ENCODE assay signal across 8 cellular contexts in the genomic region with DNA sequence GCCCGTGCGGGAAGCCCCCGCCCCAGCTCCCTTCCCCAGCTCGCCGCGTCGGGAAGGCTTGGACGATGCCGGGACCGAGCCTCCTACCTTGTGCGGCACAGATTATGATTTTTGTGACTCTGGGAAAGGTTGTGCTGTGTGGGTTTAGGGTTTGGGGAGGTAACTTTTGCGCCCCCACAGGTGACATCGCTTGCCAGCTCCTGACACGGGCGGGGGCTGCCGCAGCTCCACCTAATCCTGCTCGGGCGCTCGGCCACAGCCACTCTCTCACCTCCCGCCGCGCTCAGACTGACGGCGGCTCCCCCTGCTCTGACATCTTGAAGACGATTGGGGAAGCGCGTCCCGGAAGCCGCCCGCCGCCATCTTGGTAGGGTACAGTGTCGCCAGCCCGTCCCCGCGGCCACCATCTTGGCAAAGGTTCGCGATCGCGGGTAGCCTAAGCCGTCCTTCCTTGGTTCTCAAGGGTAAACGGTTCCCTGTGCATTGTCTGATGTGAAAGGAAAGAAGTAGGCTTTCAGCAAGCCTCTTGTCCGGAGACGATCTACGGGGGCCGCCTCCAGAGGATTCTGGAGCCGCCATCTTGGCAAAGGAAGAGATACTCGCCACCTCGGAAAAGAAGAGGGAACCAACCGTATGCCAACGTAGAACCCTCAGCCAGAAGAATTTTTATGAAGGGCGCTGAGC. TPM values are rescaled to one million over a fixed set of nuclear protein-coding genes. Genes with fewer than 3 reads are reported as not detected.
DNase-seq lines count a peak whose midpoint lies in the region; ATAC-seq and TF ChIP-seq lines count a peak whose summit lies in the region.

No MANE protein-coding gene starts in this region.

- DNase-seq in C1 segment of cervical spinal cord (lab: John Stamatoyannopoulos, UW) (peak; percentile 44 to 90 (median 81)), NOMO-1 treated with DMSO at 0.1 percent for 48 hours (lab: John Stamatoyannopoulos, UW; ENCODE audit: unreplicated experiment) (peak; percentile 70), epithelial cell of esophagus (ENCODE audit: low read depth) (peak; percentile 82), mucosa of descending colon (peak; percentile 90 to 92 (median 90))
- peak; percentile 93 for DNase-seq in activated CD8-positive, alpha-beta memory T cell treated with anti-CD3 and anti-CD28 coated beads, Interleukin-2, amount 50 U/mL, for 48 hours
- peak; percentile 75 to 82 for DNase-seq in stimulated activated CD8-positive, alpha-beta memory T cell treated with anti-CD3 and anti-CD28 coated beads, Interleukin-4, amount 100 ng/mL, for 1 hour (ENCODE audit: low read depth in 2 of 2, low spot score in 1 of 2)

- no peaks in the 10 kb centered on the region for H3K9me3 ChIP-seq in mucosa of descending colon

- intact Hi-C loops in mucosa of descending colon (cut with DNase I, micrococcal nuclease): loop anchor here (10.0 kb wide), 2 partner anchors 420 to 480 kb away; no protein-coding TSS in a partner anchor

- TF ChIP-seq CTCF in epithelial cell of esophagus (IDR thresholded peaks at IDR 0.05; ENCODE audit: insufficient read depth, low read depth, low read length, missing control alignments): no peak
- no peak for TF ChIP-seq CTCF in mucosa of descending colon (IDR thresholded peaks at IDR 0.05)

- H3K4me3 ChIP-seq in epithelial cell of esophagus (ENCODE audit: low read length): peak overlapping the region; percentile 57
- H3K4me3 ChIP-seq in mucosa of descending colon: peak overlapping the region; percentile 38

- no peaks in the 10 kb centered on the region for H3K36me3 ChIP-seq in mucosa of descending colon (ENCODE audit: low read depth)

- ATAC-seq in GM19395 (IDR thresholded peaks at IDR 0.05; ENCODE audit: unreplicated experiment) (peak; percentile 40), HG03565 (IDR thresholded peaks at IDR 0.05; ENCODE audit: unreplicated experiment) (peak; percentile 19), mucosa of descending colon (peak; percentile 66)

- H3K4me1 ChIP-seq in mucosa of descending colon (ENCODE audit: low read depth): peaks cover 9% of the 10 kb centered on the region

RNA-seq across cellular contexts. Expression of a gene that starts 1.7 kb away (rescaled TPM):
- 10 to 100 TPM; 25.6 to 59.0 (median 27.7) TPM for total RNA-seq in mucosa of descending colon

Comparison
In these comparisons a context has a peak if more than half of its experiments do, and no peak if none do; other contexts are left out.
1. Peak in every context shown above with its lines: DNase-seq, ATAC-seq and H3K4me3 ChIP-seq.